ENCODE assay signal across 3 cellular contexts in genomic region chr3:140384028-140384771, GRCh38.
TF ChIP-seq lines count a peak whose summit lies in the region.

No MANE protein-coding gene starts in this region.

TF ChIP-seq in liver, 16 proteins besides CTCF, POLR2A, EP300 and RAD21:
- TF ChIP-seq YY1 (IDR thresholded peaks at IDR 0.05) (peak; percentile 55), MAX (IDR thresholded peaks at IDR 0.05) (peak; percentile 13), RXRA (IDR thresholded peaks at IDR 0.05) (peak in 1 of 2 donors; percentile 32)
- TF ChIP-seq, protein P1, sequence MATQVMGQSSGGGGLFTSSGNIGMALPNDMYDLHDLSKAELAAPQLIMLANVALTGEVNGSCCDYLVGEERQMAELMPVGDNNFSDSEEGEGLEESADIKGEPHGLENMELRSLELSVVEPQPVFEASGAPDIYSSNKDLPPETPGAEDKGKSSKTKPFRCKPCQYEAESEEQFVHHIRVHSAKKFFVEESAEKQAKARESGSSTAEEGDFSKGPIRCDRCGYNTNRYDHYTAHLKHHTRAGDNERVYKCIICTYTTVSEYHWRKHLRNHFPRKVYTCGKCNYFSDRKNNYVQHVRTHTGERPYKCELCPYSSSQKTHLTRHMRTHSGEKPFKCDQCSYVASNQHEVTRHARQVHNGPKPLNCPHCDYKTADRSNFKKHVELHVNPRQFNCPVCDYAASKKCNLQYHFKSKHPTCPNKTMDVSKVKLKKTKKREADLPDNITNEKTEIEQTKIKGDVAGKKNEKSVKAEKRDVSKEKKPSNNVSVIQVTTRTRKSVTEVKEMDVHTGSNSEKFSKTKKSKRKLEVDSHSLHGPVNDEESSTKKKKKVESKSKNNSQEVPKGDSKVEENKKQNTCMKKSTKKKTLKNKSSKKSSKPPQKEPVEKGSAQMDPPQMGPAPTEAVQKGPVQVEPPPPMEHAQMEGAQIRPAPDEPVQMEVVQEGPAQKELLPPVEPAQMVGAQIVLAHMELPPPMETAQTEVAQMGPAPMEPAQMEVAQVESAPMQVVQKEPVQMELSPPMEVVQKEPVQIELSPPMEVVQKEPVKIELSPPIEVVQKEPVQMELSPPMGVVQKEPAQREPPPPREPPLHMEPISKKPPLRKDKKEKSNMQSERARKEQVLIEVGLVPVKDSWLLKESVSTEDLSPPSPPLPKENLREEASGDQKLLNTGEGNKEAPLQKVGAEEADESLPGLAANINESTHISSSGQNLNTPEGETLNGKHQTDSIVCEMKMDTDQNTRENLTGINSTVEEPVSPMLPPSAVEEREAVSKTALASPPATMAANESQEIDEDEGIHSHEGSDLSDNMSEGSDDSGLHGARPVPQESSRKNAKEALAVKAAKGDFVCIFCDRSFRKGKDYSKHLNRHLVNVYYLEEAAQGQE (IDR thresholded peaks at IDR 0.05): no peak
TF ChIP-seq in liver: peak in this region for 3.

TF ChIP-seq in HepG2, 621 proteins besides CTCF, POLR2A, EP300 and RAD21 (continues in another document):
- no peak for TF ChIP-seq SCMH1 (CRISPR knock-in tag; IDR thresholded peaks at IDR 0.05; ENCODE audit: borderline replicate concordance)
- no peak for TF ChIP-seq SMAD3 (CRISPR knock-in tag; IDR thresholded peaks at IDR 0.05)
- no peak for TF ChIP-seq ZNF33A (CRISPR knock-in tag; IDR thresholded peaks at IDR 0.05; ENCODE audit: borderline replicate concordance)
- no peak for TF ChIP-seq MIXL1 (CRISPR knock-in tag; IDR thresholded peaks at IDR 0.05)
- no peak for TF ChIP-seq SMC3 (IDR thresholded peaks at IDR 0.05; ENCODE audit: low read length)
- no peak for TF ChIP-seq ZBTB33 (CRISPR knock-in tag; IDR thresholded peaks at IDR 0.05)
- TF ChIP-seq ZKSCAN1 (IDR thresholded peaks at IDR 0.05; ENCODE audit: low read length): no peak
- TF ChIP-seq ZSCAN5A (CRISPR knock-in tag; IDR thresholded peaks at IDR 0.05; ENCODE audit: borderline replicate concordance): no peak
- no peak for TF ChIP-seq ZSCAN29 (CRISPR knock-in tag; conservative IDR thresholded peaks at IDR 0.05)
- TF ChIP-seq, protein P2, sequence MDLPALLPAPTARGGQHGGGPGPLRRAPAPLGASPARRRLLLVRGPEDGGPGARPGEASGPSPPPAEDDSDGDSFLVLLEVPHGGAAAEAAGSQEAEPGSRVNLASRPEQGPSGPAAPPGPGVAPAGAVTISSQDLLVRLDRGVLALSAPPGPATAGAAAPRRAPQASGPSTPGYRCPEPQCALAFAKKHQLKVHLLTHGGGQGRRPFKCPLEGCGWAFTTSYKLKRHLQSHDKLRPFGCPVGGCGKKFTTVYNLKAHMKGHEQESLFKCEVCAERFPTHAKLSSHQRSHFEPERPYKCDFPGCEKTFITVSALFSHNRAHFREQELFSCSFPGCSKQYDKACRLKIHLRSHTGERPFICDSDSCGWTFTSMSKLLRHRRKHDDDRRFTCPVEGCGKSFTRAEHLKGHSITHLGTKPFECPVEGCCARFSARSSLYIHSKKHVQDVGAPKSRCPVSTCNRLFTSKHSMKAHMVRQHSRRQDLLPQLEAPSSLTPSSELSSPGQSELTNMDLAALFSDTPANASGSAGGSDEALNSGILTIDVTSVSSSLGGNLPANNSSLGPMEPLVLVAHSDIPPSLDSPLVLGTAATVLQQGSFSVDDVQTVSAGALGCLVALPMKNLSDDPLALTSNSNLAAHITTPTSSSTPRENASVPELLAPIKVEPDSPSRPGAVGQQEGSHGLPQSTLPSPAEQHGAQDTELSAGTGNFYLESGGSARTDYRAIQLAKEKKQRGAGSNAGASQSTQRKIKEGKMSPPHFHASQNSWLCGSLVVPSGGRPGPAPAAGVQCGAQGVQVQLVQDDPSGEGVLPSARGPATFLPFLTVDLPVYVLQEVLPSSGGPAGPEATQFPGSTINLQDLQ (CRISPR knock-in tag; IDR thresholded peaks at IDR 0.05): no peak
- no peak for TF ChIP-seq SYNCRIP (IDR thresholded peaks at IDR 0.05; ENCODE audit: insufficient read depth, low read depth, low read length)
- TF ChIP-seq POLR2AphosphoS2 (IDR thresholded peaks at IDR 0.05; ENCODE audit: low read depth, low read length): no peak
- TF ChIP-seq FOXK2 (IDR thresholded peaks at IDR 0.05): no peak
- TF ChIP-seq ZKSCAN8 (CRISPR knock-in tag; IDR thresholded peaks at IDR 0.05; ENCODE audit: borderline replicate concordance): no peak
- TF ChIP-seq, protein P3, sequence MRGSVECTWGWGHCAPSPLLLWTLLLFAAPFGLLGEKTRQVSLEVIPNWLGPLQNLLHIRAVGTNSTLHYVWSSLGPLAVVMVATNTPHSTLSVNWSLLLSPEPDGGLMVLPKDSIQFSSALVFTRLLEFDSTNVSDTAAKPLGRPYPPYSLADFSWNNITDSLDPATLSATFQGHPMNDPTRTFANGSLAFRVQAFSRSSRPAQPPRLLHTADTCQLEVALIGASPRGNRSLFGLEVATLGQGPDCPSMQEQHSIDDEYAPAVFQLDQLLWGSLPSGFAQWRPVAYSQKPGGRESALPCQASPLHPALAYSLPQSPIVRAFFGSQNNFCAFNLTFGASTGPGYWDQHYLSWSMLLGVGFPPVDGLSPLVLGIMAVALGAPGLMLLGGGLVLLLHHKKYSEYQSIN (CRISPR knock-in tag; IDR thresholded peaks at IDR 0.05; ENCODE audit: borderline replicate concordance): no peak
- TF ChIP-seq SRSF1 (optimal IDR thresholded peaks at IDR 0.05; ENCODE audit: low read depth, low read length): no peak

TF ChIP-seq in GM12878, 131 proteins besides CTCF, POLR2A, EP300 and RAD21:
- TF ChIP-seq FOS (IDR thresholded peaks at IDR 0.05; ENCODE audit: borderline replicate concordance, extremely low read depth, insufficient read length): no peak
- 0 out of 2 replicates have a peak, but pooled peaks have one; percentile 24 for TF ChIP-seq NR2F1 (conservative IDR thresholded peaks at IDR 0.05)
